Comparison of ENCODE assay signal across 8 cellular contexts in the genomic region with DNA sequence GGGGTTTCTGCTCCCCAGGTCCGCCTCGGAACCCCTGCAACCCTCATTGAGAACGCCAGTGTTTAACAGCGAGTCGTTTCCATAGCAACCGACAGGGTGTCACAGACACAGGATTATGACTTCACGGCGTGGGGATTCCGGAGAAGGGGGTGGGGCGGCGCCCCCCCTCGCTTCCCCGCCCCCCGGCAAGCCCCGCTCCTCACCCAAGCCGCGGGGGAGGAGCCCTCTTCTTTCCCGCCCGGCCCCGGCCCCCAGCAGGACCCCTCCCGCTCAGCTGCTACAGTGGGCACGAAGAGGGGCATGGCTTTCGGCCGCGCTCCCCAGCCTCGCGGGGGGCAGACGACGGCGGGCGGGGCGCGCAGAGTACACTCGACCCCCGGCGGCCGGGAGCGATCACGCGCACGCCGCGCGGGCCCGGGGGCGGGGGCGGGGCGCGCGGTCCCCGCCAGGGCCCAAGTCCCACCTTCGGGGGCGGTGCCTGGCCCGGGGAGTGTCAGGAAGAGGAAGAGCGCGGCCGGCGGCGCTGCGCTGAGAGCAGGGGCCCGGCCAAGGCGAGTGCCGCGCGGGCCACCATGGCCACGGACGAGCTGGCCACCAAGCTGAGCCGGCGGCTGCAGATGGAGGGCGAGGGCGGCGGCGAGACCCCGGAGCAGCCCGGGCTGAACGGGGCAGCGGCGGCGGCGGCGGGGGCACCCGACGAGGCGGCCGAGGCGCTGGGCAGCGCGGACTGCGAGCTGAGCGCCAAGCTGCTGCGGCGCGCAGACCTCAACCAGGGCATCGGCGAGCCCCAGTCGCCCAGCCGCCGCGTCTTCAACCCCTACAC. TPM values are rescaled to one million over a fixed set of nuclear protein-coding genes. Genes with fewer than 3 reads are reported as not detected.
DNase-seq lines count a peak whose midpoint lies in the region; ATAC-seq and TF ChIP-seq lines count a peak whose summit lies in the region.

EFHD2 (plus strand) TSS at position 489 of the 823 bp plus-strand sequence; CDS start at position 573, 84 bp downstream.

- CTCF ChIA-PET in activated CD4-positive, alpha-beta memory T cell treated with anti-CD3 and anti-CD28 coated beads for 36 hours (lab: Charles Lee): interaction anchor here (2.9 kb wide), 1 partner anchor 86 kb away, joined by 12 read pairs; no protein-coding TSS in a partner anchor

- H3K27me3 ChIP-seq in duodenal mucosa (ENCODE audit: control insufficient read depth in 1 of 2, insufficient read depth in 2 of 2, low read length in 2 of 2) (no peaks in the 10 kb centered on the region), lower lobe of right lung (ENCODE audit: low read depth) (no peaks in the 10 kb centered on the region)

- H3K27ac Mint-ChIP-seq in activated CD4-positive, alpha-beta memory T cell treated with anti-CD3 and anti-CD28 coated beads for 36 hours: peak within 1 kb of the TSS; percentile 81

- peaks cover 6% of the 10 kb centered on the region for H3K36me3 Mint-ChIP-seq in activated CD4-positive, alpha-beta memory T cell treated with anti-CD3 and anti-CD28 coated beads for 36 hours

- ATAC-seq in GM19043 (IDR thresholded peaks at IDR 0.05; ENCODE audit: low read depth, unreplicated experiment) (peak; percentile 73), HG03378 (IDR thresholded peaks at IDR 0.05; ENCODE audit: unreplicated experiment) (peak; percentile 52), lower lobe of right lung (peak; percentile 91 to 93)

- peak within 1 kb of the TSS; percentile 90 to 98 for H3K9ac ChIP-seq in duodenal mucosa (ENCODE audit: low read depth in 1 of 2, low read length in 2 of 2)

- H3K4me1 ChIP-seq in duodenal mucosa (ENCODE audit: control insufficient read depth in 1 of 2, insufficient read depth in 2 of 2, low read length in 2 of 2) (peaks cover 26 to 36% of the 10 kb centered on the region in 2 donors), lower lobe of right lung (peaks cover 34% of the 10 kb centered on the region)

- H3K4me1 Mint-ChIP-seq in activated CD4-positive, alpha-beta memory T cell treated with anti-CD3 and anti-CD28 coated beads for 36 hours (ENCODE audit: low read depth): peaks cover 34% of the 10 kb centered on the region

- peak within 1 kb of the TSS; percentile 84 for H3K4me3 ChIP-seq in AG10803 (ENCODE audit: low read length)
- peak within 1 kb of the TSS; percentile 85 to 96 for H3K4me3 ChIP-seq in duodenal mucosa (ENCODE audit: low read depth in 1 of 2, low read length in 2 of 2)
- H3K4me3 ChIP-seq in lower lobe of right lung: peak within 1 kb of the TSS; percentile 86

- DNase-seq in AG10803 (ENCODE audit: low read depth): peak; percentile 66
- DNase-seq in NCI-H774 (lab: John Stamatoyannopoulos, UW): peak; percentile 64
- DNase-seq in activated CD4-positive, alpha-beta memory T cell treated with anti-CD3 and anti-CD28 coated beads for 36 hours: peak; percentile 86
- DNase-seq in lower lobe of right lung: peak; percentile 93
- DNase-seq in stimulated activated CD4-positive, alpha-beta T cell treated with anti-CD3 and anti-CD28 coated beads, TNF-alpha, amount 100 ng/mL, for 1 hour (ENCODE audit: low read depth in 3 of 3, low spot score in 1 of 3): peak; percentile 65 to 74 (median 66)

- H3K4me3 Mint-ChIP-seq in activated CD4-positive, alpha-beta memory T cell treated with anti-CD3 and anti-CD28 coated beads for 36 hours: peak within 1 kb of the TSS; percentile 92

- H3K36me3 ChIP-seq in duodenal mucosa (ENCODE audit: control insufficient read depth in 1 of 2, insufficient read depth in 2 of 2, low read length in 2 of 2) (peaks cover 0 to 7% of the 10 kb centered on the region in 2 donors), lower lobe of right lung (no peaks in the 10 kb centered on the region)

- no peak for TF ChIP-seq CTCF in AG10803 (conservative IDR thresholded peaks at IDR 0.05; ENCODE audit: low read length)
- TF ChIP-seq CTCF in lower lobe of right lung (IDR thresholded peaks at IDR 0.05): no peak

- H3K9me3 Mint-ChIP-seq in activated CD4-positive, alpha-beta memory T cell treated with anti-CD3 and anti-CD28 coated beads for 36 hours: no peaks in the 10 kb centered on the region

- intact Hi-C loops in activated CD4-positive, alpha-beta memory T cell treated with anti-CD3 and anti-CD28 coated beads for 36 hours (cut with micrococcal nuclease): loop anchor here (2.0 to 5.0 kb wide), 3 partner anchors 57 to 162 kb away; partner anchors contain the start of genes CASP9 and FHAD1
- intact Hi-C loops in lower lobe of right lung (cut with DNase I): no loop called here

- H3K27me3 Mint-ChIP-seq in activated CD4-positive, alpha-beta memory T cell treated with anti-CD3 and anti-CD28 coated beads for 36 hours: no peaks in the 10 kb centered on the region

- H3K27ac ChIP-seq in duodenal mucosa (ENCODE audit: low read depth, low read length) (peak within 1 kb of the TSS; percentile 72), lower lobe of right lung (peak within 1 kb of the TSS; percentile 84)

- H3K9me3 ChIP-seq in duodenal mucosa (ENCODE audit: control insufficient read depth in 1 of 2, low read length in 2 of 2): no peaks in the 10 kb centered on the region
- no peaks in the 10 kb centered on the region for H3K9me3 ChIP-seq in lower lobe of right lung

- POLR2A ChIA-PET in activated CD4-positive, alpha-beta memory T cell treated with anti-CD3 and anti-CD28 coated beads for 36 hours (lab: Charles Lee): no interaction called here

RNA-seq across cellular contexts. Expression of gene EFHD2, which starts in this region (rescaled TPM):
- total RNA-seq in activated CD4-positive, alpha-beta memory T cell treated with anti-CD3 and anti-CD28 coated beads for 36 hours: 10 to 100 TPM; 60.4 to 61.3 TPM
- total RNA-seq in lower lobe of right lung: 100 TPM

Comparison
In these comparisons a context has a peak if more than half of its experiments do, and no peak if none do; other contexts are left out.
1. Peak in every context shown above with its lines: DNase-seq, ATAC-seq, H3K4me3 ChIP-seq and H3K27ac ChIP-seq.